Comparison of ENCODE assay signal across 1 cellular context in genomic region chr17:37358830-37359681, GRCh38.
TF ChIP-seq lines count a peak whose summit lies in the region.

No MANE protein-coding gene starts in this region.

TF ChIP-seq in K562, 482 proteins besides CTCF, POLR2A, EP300 and RAD21 (continued from another document and continues in another):
- 0 out of 2 replicates have a peak, but pooled peaks have one; percentile 61 for TF ChIP-seq RERE (CRISPR knock-in tag; IDR thresholded peaks at IDR 0.05; ENCODE audit: borderline replicate concordance)
- TF ChIP-seq SAFB (IDR thresholded peaks at IDR 0.05; ENCODE audit: borderline replicate concordance, low read depth, low read length): no peak
- no peak for TF ChIP-seq NFIC (IDR thresholded peaks at IDR 0.05)
- TF ChIP-seq MBD2 (IDR thresholded peaks at IDR 0.05; ENCODE audit: borderline replicate concordance, low read depth): peak; percentile 36; the same call in 1 of the 2 replicates
- TF ChIP-seq SIN3A (IDR thresholded peaks at IDR 0.05; ENCODE audit: borderline replicate concordance in 2 of 2, control insufficient read depth in 1 of 2, low read depth in 2 of 2, low read length in 2 of 2): peak in 1 of 2 experiments; percentile 92; a peak in 2 of 4 replicates
- TF ChIP-seq KLF10 (CRISPR knock-in tag; IDR thresholded peaks at IDR 0.05): no peak
- no peak for TF ChIP-seq CSDE1 (IDR thresholded peaks at IDR 0.05)
- peak; percentile 81 for TF ChIP-seq ESRRA (IDR thresholded peaks at IDR 0.05; ENCODE audit: borderline replicate concordance, low read depth)
- TF ChIP-seq HOMEZ (CRISPR knock-in tag; IDR thresholded peaks at IDR 0.05): no peak
- TF ChIP-seq PTTG1 (tag; IDR thresholded peaks at IDR 0.05; ENCODE audit: low read depth): no peak
- TF ChIP-seq MECOM (CRISPR knock-in tag; IDR thresholded peaks at IDR 0.05): no peak
- TF ChIP-seq RB1 (IDR thresholded peaks at IDR 0.05; ENCODE audit: low read depth): peak; percentile 56; the same call in 1 of the 2 replicates
- no peak for TF ChIP-seq MCM7 (IDR thresholded peaks at IDR 0.05)
- TF ChIP-seq FOXP4 (CRISPR knock-in tag; IDR thresholded peaks at IDR 0.05; ENCODE audit: borderline replicate concordance): no peak
- no peak for TF ChIP-seq HNRNPUL1 (IDR thresholded peaks at IDR 0.05; ENCODE audit: low read length)
- TF ChIP-seq CHAMP1 (IDR thresholded peaks at IDR 0.05): no peak
- peak; percentile 81 for TF ChIP-seq NCOR1 (IDR thresholded peaks at IDR 0.05)
- TF ChIP-seq COPS2 (conservative IDR thresholded peaks at IDR 0.05): no peak
- TF ChIP-seq MEF2A (IDR thresholded peaks at IDR 0.05; ENCODE audit: control insufficient read depth, low read depth, low read length): no peak
- peak; percentile 94 for TF ChIP-seq HMGN3 (IDR thresholded peaks at IDR 0.05; ENCODE audit: borderline replicate concordance, extremely low read depth, insufficient read length, low read depth, low read length)
- 0 out of 2 replicates have a peak, but pooled peaks have one; percentile 6 for TF ChIP-seq ATF1 (CRISPR knock-in tag; IDR thresholded peaks at IDR 0.05)
- TF ChIP-seq ATF1 (tag; IDR thresholded peaks at IDR 0.05): peak; percentile 52
- no peak for TF ChIP-seq ZBTB5 (IDR thresholded peaks at IDR 0.05)
- TF ChIP-seq ZNF224 (CRISPR knock-in tag; IDR thresholded peaks at IDR 0.05): no peak
- TF ChIP-seq JUNB (CRISPR knock-in tag; conservative IDR thresholded peaks at IDR 0.05): no peak
- no peak for TF ChIP-seq TOE1 (IDR thresholded peaks at IDR 0.05; ENCODE audit: borderline replicate concordance)
- no peak for TF ChIP-seq TOE1 (CRISPR knock-in tag; IDR thresholded peaks at IDR 0.05; ENCODE audit: borderline replicate concordance, low read depth)
- TF ChIP-seq ZNF3 (CRISPR knock-in tag; IDR thresholded peaks at IDR 0.05): no peak
- no peak for TF ChIP-seq MLX (CRISPR knock-in tag; conservative IDR thresholded peaks at IDR 0.05)
- TF ChIP-seq ZBTB9 (CRISPR knock-in tag; IDR thresholded peaks at IDR 0.05): no peak
- TF ChIP-seq SMARCA4 (IDR thresholded peaks at IDR 0.05): no peak
- no peak for TF ChIP-seq MXI1 (IDR thresholded peaks at IDR 0.05; ENCODE audit: low read depth, low read length)
- no peak for TF ChIP-seq FOXP1 (CRISPR knock-in tag; IDR thresholded peaks at IDR 0.05)
- no peak for TF ChIP-seq NEUROD1 (IDR thresholded peaks at IDR 0.05; ENCODE audit: borderline replicate concordance, low read depth, low read length, partially characterized antibody)
- TF ChIP-seq POLR2G (IDR thresholded peaks at IDR 0.05; ENCODE audit: low read depth, low read length): peak; percentile 94
- no peak for TF ChIP-seq L3MBTL2 (IDR thresholded peaks at IDR 0.05)
- TF ChIP-seq UBTF (IDR thresholded peaks at IDR 0.05; ENCODE audit: borderline replicate concordance in 1 of 2, low read depth in 2 of 2, low read length in 2 of 2): peak in 1 of 2 experiments; percentile 33; a peak in 1 of 4 replicates
- TF ChIP-seq CTBP1 (IDR thresholded peaks at IDR 0.05; ENCODE audit: borderline replicate concordance): peak; percentile 92
- TF ChIP-seq TCFL5 (CRISPR knock-in tag; conservative IDR thresholded peaks at IDR 0.05): no peak
- no peak for TF ChIP-seq THRA (IDR thresholded peaks at IDR 0.05)
- no peak for TF ChIP-seq MCM2 (IDR thresholded peaks at IDR 0.05; ENCODE audit: low read depth)
- peak; percentile 86 for TF ChIP-seq POLR2H (tag; IDR thresholded peaks at IDR 0.05; ENCODE audit: low read depth)
- TF ChIP-seq STAG1 (CRISPR knock-in tag; IDR thresholded peaks at IDR 0.05; ENCODE audit: borderline replicate concordance): no peak
- TF ChIP-seq HDAC8 (tag; IDR thresholded peaks at IDR 0.05): no peak
- no peak for TF ChIP-seq MXD1 (CRISPR knock-in tag; IDR thresholded peaks at IDR 0.05; ENCODE audit: borderline replicate concordance, poor library complexity, severe bottlenecking)
